In genomic region chr5:40406426-40407211, GRCh38 we compare ENCODE assay signal across 8 cellular contexts.
A peak's percentile ranks its signal among the peaks of the same experiment; 100 is the strongest.
DNase-seq lines count a peak whose midpoint lies in the region; ATAC-seq and TF ChIP-seq lines count a peak whose summit lies in the region.

No MANE protein-coding gene starts in this region.

- peak overlapping the region; percentile 99 for H3K27ac Mint-ChIP-seq in activated naive CD8-positive, alpha-beta T cell treated with anti-CD3 and anti-CD28 coated beads for 36 hours

- peak overlapping the region; percentile 54 for H3K4me3 Mint-ChIP-seq in activated naive CD8-positive, alpha-beta T cell treated with anti-CD3 and anti-CD28 coated beads for 36 hours

- ATAC-seq in GM18909 (IDR thresholded peaks at IDR 0.05; ENCODE audit: poor library complexity, unreplicated experiment) (peak; percentile 28), HG03571 (IDR thresholded peaks at IDR 0.05; ENCODE audit: unreplicated experiment) (peak; percentile 47), HG03432 (IDR thresholded peaks at IDR 0.05; ENCODE audit: unreplicated experiment) (no peak)

- no peaks in the 10 kb centered on the region for H3K36me3 ChIP-seq in neutrophil

- H3K4me1 Mint-ChIP-seq in activated naive CD8-positive, alpha-beta T cell treated with anti-CD3 and anti-CD28 coated beads for 36 hours: peaks cover 75% of the 10 kb centered on the region

- H3K27me3 Mint-ChIP-seq in activated naive CD8-positive, alpha-beta T cell treated with anti-CD3 and anti-CD28 coated beads for 36 hours: no peaks in the 10 kb centered on the region

- TF ChIP-seq CTCF in neutrophil (IDR thresholded peaks at IDR 0.05): peak; percentile 52

- no peaks in the 10 kb centered on the region for H3K27me3 ChIP-seq in neutrophil

- peaks cover 39% of the 10 kb centered on the region for H3K36me3 Mint-ChIP-seq in activated naive CD8-positive, alpha-beta T cell treated with anti-CD3 and anti-CD28 coated beads for 36 hours

- peak overlapping the region; percentile 89 for H3K27ac ChIP-seq in neutrophil

- peaks cover 84 to 86% of the 10 kb centered on the region in 2 experiments for H3K4me1 ChIP-seq in neutrophil (ENCODE audit: control insufficient read depth in 1 of 2, insufficient read depth in 1 of 2, low read depth in 1 of 2, low read length in 1 of 2)

- H3K4me3 ChIP-seq in neutrophil (ENCODE audit: low read depth in 1 of 2, low read length in 1 of 2): peak overlapping the region in 1 of 2 experiments; percentile 19

- H3K9me3 ChIP-seq in neutrophil: no peaks in the 10 kb centered on the region

- DNase-seq in activated naive CD8-positive, alpha-beta T cell treated with anti-CD3 and anti-CD28 coated beads for 36 hours: no peak
- DNase-seq in glomerular visceral epithelial cell (ENCODE audit: extremely low spot score): no peak
- no peak for DNase-seq in SW 1271 (lab: John Stamatoyannopoulos, UW)
- DNase-seq in activated gamma-delta T cell treated with Interleukin-2 at 50 U/mL for 16 hours: no peak

- H3K9me3 Mint-ChIP-seq in activated naive CD8-positive, alpha-beta T cell treated with anti-CD3 and anti-CD28 coated beads for 36 hours: peaks cover 21% of the 10 kb centered on the region
